In genomic region chr3:156256256-156256655, GRCh38 we compare ENCODE assay signal across 15 cellular contexts.
"Had no signal": no experiment of that assay in that cellular context is flagged by ENCODE, and none has a peak within 500 bp of the region (broad histone marks: within the 10 kb centered on the region; RNA-seq: fewer than 3 reads in every experiment).

No MANE protein-coding gene starts in this region.

- H3K4me1 ChIP-seq: gastroesophageal sphincter, right atrium auricular region, upper lobe of left lung, uterus had no signal

- H3K4me3 ChIP-seq: gastroesophageal sphincter, hepatocyte, right atrium auricular region, tibial artery, upper lobe of left lung, uterus had no signal

- H3K27me3 ChIP-seq: gastroesophageal sphincter, hepatocyte, neutrophil, right atrium auricular region, tibial artery, upper lobe of left lung, uterus had no signal

- H3K79me2 ChIP-seq: hepatocyte had no signal

- H3K36me3 ChIP-seq: gastroesophageal sphincter, neutrophil, right atrium auricular region, tibial artery, upper lobe of left lung, uterus had no signal

- H3K9me3 ChIP-seq: gastroesophageal sphincter, neutrophil, right atrium auricular region, tibial artery, upper lobe of left lung, uterus had no signal

- H3K27ac ChIP-seq: gastroesophageal sphincter, hepatocyte, neutrophil, right atrium auricular region, tibial artery, upper lobe of left lung, uterus had no signal

- ATAC-seq: gastroesophageal sphincter; naive thymus-derived CD8-positive, alpha-beta T cell; stimulated activated memory B cell treated with anti-CD40 and anti-IgM and Interleukin-4, amounts not matched to agents 10 μg/mL and 1 μg/mL and 100 μg/mL, for 72 hours had no signal

- DNase-seq: cerebellar nuclear complex; head of caudate nucleus; kidney glomerular epithelial cell; naive thymus-derived CD8-positive, alpha-beta T cell; posterior cingulate gyrus; stimulated activated CD4-positive, alpha-beta T cell treated with anti-CD3 and anti-CD28 coated beads, Interleukin-1b, Interleukin-23, amount 100 ng/mL, for 48 hours; stimulated activated CD4-positive, alpha-beta T cell treated with anti-CD3 and anti-CD28 coated beads, Interleukin-4, amount 100 ng/mL, for 24 hours; tibial artery; upper lobe of left lung; uterus had no signal

- H2AFZ ChIP-seq: hepatocyte had no signal

- H3K4me2 ChIP-seq: hepatocyte had no signal
